In the genomic region with DNA sequence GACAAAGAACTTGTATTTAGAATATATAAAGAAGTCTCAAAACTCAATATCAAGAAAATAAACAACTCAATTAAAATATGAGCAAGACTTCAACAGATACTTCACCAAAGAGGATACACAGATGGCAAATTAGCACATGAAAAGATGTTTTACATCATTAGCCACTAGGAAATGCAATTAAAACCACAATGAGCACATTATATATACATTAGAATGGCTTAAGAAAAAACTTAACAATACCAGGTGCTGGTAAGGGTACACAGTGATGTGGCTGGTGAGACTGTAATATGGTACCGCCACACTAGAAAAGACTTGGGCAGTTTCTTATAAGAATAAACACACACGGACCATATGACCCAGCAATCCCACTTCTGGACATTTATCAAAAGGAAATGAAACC, we compare ENCODE assay signal across 15 cellular contexts. TPM values are rescaled to one million over a fixed set of nuclear protein-coding genes. Genes with fewer than 3 reads are reported as not detected.
A peak's percentile ranks its signal among the peaks of the same experiment; 100 is the strongest.
DNase-seq lines count a peak whose midpoint lies in the region; TF ChIP-seq lines count a peak whose summit lies in the region.
"Had no signal": no experiment of that assay in that cellular context is flagged by ENCODE, and none has a peak within 500 bp of the region (broad histone marks: within the 10 kb centered on the region; RNA-seq: fewer than 3 reads in every experiment).

No MANE protein-coding gene starts in this region.

- no TSS peak for BruUV-seq in OCI-LY7 (replicated peaks; lab: Mats Ljungman, UMichigan)
- BruUV-seq in PC-9 (replicated peaks; lab: Mats Ljungman, UMichigan), result no TSS peak

- no peaks in the 10 kb centered on the region for H3K27me3 Mint-ChIP-seq in CD14-positive monocyte (ENCODE audit: low read depth in 3 of 3)
- peaks cover 0 to 2% of the 10 kb centered on the region in 2 donors for H3K27me3 Mint-ChIP-seq in CD8-positive, alpha-beta memory T cell
- H3K27me3 Mint-ChIP-seq in dendritic cell treated with granulocyte-macrophage colony-stimulating factor and Interleukin-4, amounts not matched to agents 40 ng/mL and 50 ng/mL, for 4 days, result no peaks in the 10 kb centered on the region
- H3K27me3 Mint-ChIP-seq: activated B cell treated with CpG ODN at 0.5 μM for 24 hours, IgD-negative memory B cell had no signal

- H3K36me3 Mint-ChIP-seq in CD14-positive monocyte, result peaks cover 63 to 76% of the 10 kb centered on the region in 2 donors
- peaks cover 7 to 82% (median 21%) of the 10 kb centered on the region in 3 donors for H3K36me3 Mint-ChIP-seq in CD8-positive, alpha-beta memory T cell
- H3K36me3 Mint-ChIP-seq in dendritic cell treated with granulocyte-macrophage colony-stimulating factor and Interleukin-4, amounts not matched to agents 40 ng/mL and 50 ng/mL, for 4 days (ENCODE audit: low read depth), result peaks cover 2% of the 10 kb centered on the region

- DNase-seq in CD14-positive monocyte (ENCODE audit: low spot score), result no peak
- peak in 1 of 5 donors; percentile 35 for DNase-seq in CD8-positive, alpha-beta memory T cell
- DNase-seq in OCI-LY7 (ENCODE audit: low spot score), result peak; percentile 13
- no peak for DNase-seq in HPDE6-E6E7 (ENCODE audit: extremely low spot score)
- no peak for DNase-seq in NK-92 (lab: John Stamatoyannopoulos, UW; ENCODE audit: unreplicated experiment)
- DNase-seq in PC-9, result no peak
- DNase-seq: activated B cell treated with CpG ODN at 0.5 μM for 24 hours, Caco-2, hippocampal formation, lower lobe of right lung, NCI-H1417 treated with DMSO at 0.1 percent for 48 hours, nucleus accumbens had no signal

- TF ChIP-seq CTCF in CD14-positive monocyte (IDR thresholded peaks at IDR 0.05) (no peak), OCI-LY7 (conservative IDR thresholded peaks at IDR 0.05; ENCODE audit: low read length) (no peak), PC-9 (conservative IDR thresholded peaks at IDR 0.05) (no peak)

- peak overlapping the region in 4 of 7 donors; percentile 5 to 44 (median 42) for H3K27ac Mint-ChIP-seq in CD14-positive monocyte
- H3K27ac Mint-ChIP-seq in CD8-positive, alpha-beta memory T cell, result peak overlapping the region; percentile 76 to 96 (median 94)
- H3K27ac Mint-ChIP-seq in dendritic cell treated with granulocyte-macrophage colony-stimulating factor and Interleukin-4, amounts not matched to agents 40 ng/mL and 50 ng/mL, for 4 days, result peak overlapping the region; percentile 50
- H3K27ac Mint-ChIP-seq: activated B cell treated with CpG ODN at 0.5 μM for 24 hours had no signal

- CTCF ChIA-PET in CD8-positive, alpha-beta memory T cell (lab: Charles Lee), result interaction anchor here (0.8 to 3.3 kb wide), 6 partner anchors 9 to 78 kb away, joined by 3 to 16 read pairs (median 3); no protein-coding TSS in a partner anchor
- CTCF ChIA-PET in OCI-LY7 (lab: Charles Lee; ENCODE audit: unreplicated experiment) (interaction anchor here (1.2 kb wide), 1 partner anchor 14 kb away, joined by 3 read pairs; no protein-coding TSS in a partner anchor), PC-9 (lab: Charles Lee) (interaction anchor here (0.6 kb wide), 1 partner anchor 43 kb away, joined by 4 read pairs; no protein-coding TSS in a partner anchor)

- peaks cover 71% of the 10 kb centered on the region for H3K4me1 Mint-ChIP-seq in CD14-positive monocyte
- peaks cover 93 to 97% (median 94%) of the 10 kb centered on the region in 3 donors for H3K4me1 Mint-ChIP-seq in CD8-positive, alpha-beta memory T cell
- peaks cover 62% of the 10 kb centered on the region for H3K4me1 Mint-ChIP-seq in dendritic cell treated with granulocyte-macrophage colony-stimulating factor and Interleukin-4, amounts not matched to agents 40 ng/mL and 50 ng/mL, for 4 days (ENCODE audit: low read depth)

- H3K9me3 ChIP-seq in CD8-positive, alpha-beta memory T cell (ENCODE audit: low read length), result no peaks in the 10 kb centered on the region
- H3K9me3 ChIP-seq in OCI-LY7 (ENCODE audit: low read length), result no peaks in the 10 kb centered on the region
- H3K9me3 ChIP-seq in PC-9 (ENCODE audit: insufficient read depth, low read depth), result no peaks in the 10 kb centered on the region
- H3K9me3 ChIP-seq: Caco-2, lower lobe of right lung, SJSA1 had no signal

- H3K79me2 ChIP-seq in OCI-LY7 (ENCODE audit: insufficient read depth, low read depth, low read length) (no peaks in the 10 kb centered on the region), PC-9 (ENCODE audit: low read depth) (no peaks in the 10 kb centered on the region)

- no peaks in the 10 kb centered on the region for H3F3A ChIP-seq in PC-9 (ENCODE audit: insufficient read depth, low read depth)

- peak overlapping the region in 1 of 2 donors; percentile 72 for H3K4me3 Mint-ChIP-seq in CD14-positive monocyte
- peak overlapping the region; percentile 64 to 90 (median 76) for H3K4me3 Mint-ChIP-seq in CD8-positive, alpha-beta memory T cell
- H3K4me3 Mint-ChIP-seq in dendritic cell treated with granulocyte-macrophage colony-stimulating factor and Interleukin-4, amounts not matched to agents 40 ng/mL and 50 ng/mL, for 4 days, result no peak overlapping the region
- H3K4me3 Mint-ChIP-seq: activated B cell treated with CpG ODN at 0.5 μM for 24 hours had no signal

- peaks cover 95% of the 10 kb centered on the region for H3K4me1 ChIP-seq in CD8-positive, alpha-beta memory T cell (ENCODE audit: insufficient read depth, low read length)
- H3K4me1 ChIP-seq in OCI-LY7 (ENCODE audit: insufficient read depth, low read length, poor library complexity, severe bottlenecking) (peaks cover 49% of the 10 kb centered on the region), PC-9 (replicated peaks; ENCODE audit: insufficient read depth) (no peaks in the 10 kb centered on the region)
- H3K4me1 ChIP-seq: Caco-2 had no signal

- H3K27ac ChIP-seq in CD8-positive, alpha-beta memory T cell (ENCODE audit: low read depth, low read length), result no peak overlapping the region
- H3K27ac ChIP-seq in OCI-LY7 (ENCODE audit: low read depth, low read length, poor library complexity, severe bottlenecking) (no peak overlapping the region), PC-9 (no peak overlapping the region)
- H3K27ac ChIP-seq: lower lobe of right lung, SJSA1 had no signal

- H3K9me2 ChIP-seq in OCI-LY7 (ENCODE audit: insufficient read depth, low read length), result no peaks in the 10 kb centered on the region
- no peaks in the 10 kb centered on the region for H3K9me2 ChIP-seq in PC-9 (ENCODE audit: insufficient read depth)

- H3K27me3 ChIP-seq in CD8-positive, alpha-beta memory T cell (ENCODE audit: insufficient read depth, low read length, poor library complexity, severe bottlenecking), result no peaks in the 10 kb centered on the region
- H3K27me3 ChIP-seq in PC-9 (ENCODE audit: insufficient read depth, low read depth), result no peaks in the 10 kb centered on the region

- no peak overlapping the region for H2AFZ ChIP-seq in OCI-LY7 (ENCODE audit: low read length)
- no peak overlapping the region for H2AFZ ChIP-seq in PC-9

- no peaks in the 10 kb centered on the region for H4K20me1 ChIP-seq in OCI-LY7 (ENCODE audit: insufficient read depth, low read length)
- peaks cover 3% of the 10 kb centered on the region; the same call in 1 of the 2 replicates for H4K20me1 ChIP-seq in PC-9 (ENCODE audit: insufficient read depth)

- intact Hi-C loops in CD14-positive monocyte (cut with micrococcal nuclease) (no loop called here), OCI-LY7 (cut with micrococcal nuclease; ENCODE audit: unreplicated experiment) (no loop called here), PC-9 (cut with micrococcal nuclease; ENCODE audit: unreplicated experiment) (no loop called here)
- intact Hi-C loops in dendritic cell treated with granulocyte-macrophage colony-stimulating factor and Interleukin-4, amounts not matched to agents 40 ng/mL and 50 ng/mL, for 4 days (cut with micrococcal nuclease), result no loop called here

- POLR2A ChIA-PET in CD8-positive, alpha-beta memory T cell (lab: Charles Lee), result interaction anchor here (0.8 to 2.5 kb wide), 5 partner anchors 9 to 25 kb away, joined by 3 to 15 read pairs (median 6); no protein-coding TSS in a partner anchor
- POLR2A ChIA-PET in OCI-LY7 (lab: Charles Lee), result interaction anchor here (0.6 to 1.0 kb wide), 6 partner anchors 20 to 182 kb away, joined by 3 to 5 read pairs (median 3); no protein-coding TSS in a partner anchor
- POLR2A ChIA-PET in PC-9 (lab: Charles Lee; ENCODE audit: unreplicated experiment), result no interaction called here

- H3K36me3 ChIP-seq in CD8-positive, alpha-beta memory T cell (ENCODE audit: insufficient read depth, low read length), result no peaks in the 10 kb centered on the region
- H3K36me3 ChIP-seq in OCI-LY7 (ENCODE audit: insufficient read depth, low read length) (no peaks in the 10 kb centered on the region), PC-9 (ENCODE audit: low read depth) (no peaks in the 10 kb centered on the region)
- H3K36me3 ChIP-seq: lower lobe of right lung, SJSA1 had no signal

- H3K9me3 Mint-ChIP-seq in CD14-positive monocyte, result peaks cover 0 to 2% (median 0%) of the 10 kb centered on the region in 7 donors
- H3K9me3 Mint-ChIP-seq in CD8-positive, alpha-beta memory T cell, result no peaks in the 10 kb centered on the region
- no peaks in the 10 kb centered on the region for H3K9me3 Mint-ChIP-seq in dendritic cell treated with granulocyte-macrophage colony-stimulating factor and Interleukin-4, amounts not matched to agents 40 ng/mL and 50 ng/mL, for 4 days
- H3K9me3 Mint-ChIP-seq: activated B cell treated with CpG ODN at 0.5 μM for 24 hours, IgD-negative memory B cell had no signal

- H3K4me2 ChIP-seq in OCI-LY7 (ENCODE audit: low read length), result peak overlapping the region; percentile 34
- no peak overlapping the region for H3K4me2 ChIP-seq in PC-9

- peak overlapping the region; percentile 18 for H3K4me3 ChIP-seq in CD8-positive, alpha-beta memory T cell (ENCODE audit: low read length)
- H3K4me3 ChIP-seq in OCI-LY7 (ENCODE audit: low read depth, low read length, poor library complexity, severe bottlenecking) (no peak overlapping the region), PC-9 (no peak overlapping the region)
- H3K4me3 ChIP-seq: lower lobe of right lung, SJSA1 had no signal

RNA-seq across cellular contexts. Expression of gene SEMA4D, which starts 27.7 kb away (rescaled TPM):
- 10 to 100 TPM; 28.2 to 28.6 TPM for polyA plus RNA-seq in CD14-positive monocyte
- 100 to 1,000 TPM; 238 to 243 TPM for total RNA-seq in CD8-positive, alpha-beta memory T cell
- polyA plus RNA-seq in CD8-positive, alpha-beta memory T cell, result 227 TPM
- total RNA-seq in OCI-LY7 (2014; rRNA removed; shearing (Covaris generic)), result 28.5 and 33.7 TPM in 2 replicates
- total RNA-seq in OCI-LY7 (2022), result 52.8 and 60.5 TPM in 2 replicates
- total RNA-seq in PC-9 (2021), result 48.4 and 58.3 TPM in 2 replicates

Comparison
In these comparisons a context has a peak if more than half of its experiments do, and no peak if none do; other contexts are left out.
1. H3K27ac Mint-ChIP-seq: peak in every context shown above with its lines; median percentile 94 in CD8-positive, alpha-beta memory T cell; 50 in dendritic cell treated with granulocyte-macrophage colony-stimulating factor and Interleukin-4, amounts not matched to agents 40 ng/mL and 50 ng/mL, for 4 days; 42 in CD14-positive monocyte.